Comparison of ENCODE assay signal across 1 cellular context in genomic region chr1:180515364-180515763, GRCh38.
TF ChIP-seq lines count a peak whose summit lies in the region.

No MANE protein-coding gene starts in this region.

TF ChIP-seq in HCT116, 20 proteins besides CTCF, POLR2A, EP300 and RAD21 (continued from another document):
- TF ChIP-seq REST (IDR thresholded peaks at IDR 0.05; ENCODE audit: low read depth), result no peak
- TF ChIP-seq EZH2 (IDR thresholded peaks at IDR 0.05), result no peak
- TF ChIP-seq JUND (IDR thresholded peaks at IDR 0.05), result no peak
- TF ChIP-seq EZH2phosphoT487 (IDR thresholded peaks at IDR 0.05; ENCODE audit: borderline replicate concordance), result no peak
- no peak for TF ChIP-seq SP1 (IDR thresholded peaks at IDR 0.05; ENCODE audit: low read depth)
- TF ChIP-seq POLR2AphosphoS5 (IDR thresholded peaks at IDR 0.05; ENCODE audit: low read depth, low read length), result no peak
- no peak for TF ChIP-seq SIN3A (IDR thresholded peaks at IDR 0.05; ENCODE audit: low read depth)
- TF ChIP-seq YY1 (IDR thresholded peaks at IDR 0.05; ENCODE audit: extremely low read depth, insufficient replicate concordance, low read depth, low read length), result no peak
- TF ChIP-seq SRF (IDR thresholded peaks at IDR 0.05; ENCODE audit: low read depth), result no peak
- no peak for TF ChIP-seq ZFX (IDR thresholded peaks at IDR 0.05)
- no peak for TF ChIP-seq ZBTB33 (IDR thresholded peaks at IDR 0.05; ENCODE audit: extremely low read depth, insufficient replicate concordance, low read length)
- TF ChIP-seq TCF7L2 (IDR thresholded peaks at IDR 0.05; ENCODE audit: borderline replicate concordance, extremely low read depth, insufficient read depth, insufficient read length), result no peak
- no peak for TF ChIP-seq ELF1 (IDR thresholded peaks at IDR 0.05; ENCODE audit: borderline replicate concordance, low read depth)
- TF ChIP-seq CEBPB (IDR thresholded peaks at IDR 0.05; ENCODE audit: low read depth), result no peak
- no peak for TF ChIP-seq CBX3 (IDR thresholded peaks at IDR 0.05; ENCODE audit: low read depth)
- no peak for TF ChIP-seq MAX (IDR thresholded peaks at IDR 0.05)
- TF ChIP-seq ATF3 (IDR thresholded peaks at IDR 0.05), result no peak
